ENCODE assay signal across 24 cellular contexts in genomic region chr4:183746305-183747229, GRCh38.
DNase-seq lines count a peak whose midpoint lies in the region; ATAC-seq and TF ChIP-seq lines count a peak whose summit lies in the region.
"Had no signal": no experiment of that assay in that cellular context is flagged by ENCODE, and none has a peak within 500 bp of the region (broad histone marks: within the 10 kb centered on the region; RNA-seq: fewer than 3 reads in every experiment).

No MANE protein-coding gene starts in this region.

- no peak overlapping the region for H3K9ac ChIP-seq in endodermal cell (ENCODE audit: extremely low read depth, low read length, poor library complexity, severe bottlenecking)

- H3K27me3 ChIP-seq in right atrium auricular region (no peaks in the 10 kb centered on the region), endodermal cell (ENCODE audit: control insufficient read depth, insufficient read depth, low read length, poor library complexity, severe bottlenecking) (no peaks in the 10 kb centered on the region), thyroid gland (no peaks in the 10 kb centered on the region)
- H3K27me3 ChIP-seq: cardiac muscle cell, neutrophil, Peyer's patch, upper lobe of left lung had no signal

- intact Hi-C loops in Right ventricle myocardium inferior (cut with DNase I) (no loop called here), mucosa of descending colon (cut with DNase I, micrococcal nuclease) (no loop called here), thyroid gland (cut with DNase I) (no loop called here), OCI-LY7 (cut with micrococcal nuclease; ENCODE audit: unreplicated experiment) (no loop called here)

- H3K27ac Mint-ChIP-seq in endodermal cell: no peak overlapping the region
- H3K27ac Mint-ChIP-seq: activated naive CD8-positive, alpha-beta T cell; immature natural killer cell; stimulated activated naive B cell treated with anti-CD40 and anti-IgM and Interleukin-4, amounts not matched to agents 10 μg/mL and 1 μg/mL and 100 μg/mL, for 72 hours had no signal

- WGBS in endodermal cell (ENCODE audit: insufficient coverage in 1 of 2, insufficient read length in 1 of 2), 2 experiments: 93 to 95% methylated on average over 30 to 48 of the region's 48 CpGs
- WGBS in thyroid gland, 2 donors: 54 to 79% methylated on average over 8 to 37 of the region's 48 CpGs

- no peaks in the 10 kb centered on the region for H3K79me2 ChIP-seq in OCI-LY7 (ENCODE audit: insufficient read depth, low read depth, low read length)

- no peak overlapping the region for H3K4me2 ChIP-seq in OCI-LY7 (ENCODE audit: low read length)

- no peak overlapping the region for H2AFZ ChIP-seq in OCI-LY7 (ENCODE audit: low read length)

- H3K36me3 Mint-ChIP-seq in endodermal cell (ENCODE audit: low read depth): no peaks in the 10 kb centered on the region
- H3K36me3 Mint-ChIP-seq: activated naive CD8-positive, alpha-beta T cell; immature natural killer cell; stimulated activated naive B cell treated with anti-CD40 and anti-IgM and Interleukin-4, amounts not matched to agents 10 μg/mL and 1 μg/mL and 100 μg/mL, for 72 hours had no signal

- H3K4me3 ChIP-seq in right atrium auricular region (no peak overlapping the region), endodermal cell (ENCODE audit: low read length) (no peak overlapping the region), mucosa of descending colon (no peak overlapping the region), thyroid gland (replicated peaks in 1 of 3) (no peak overlapping the region), OCI-LY7 (ENCODE audit: low read depth, low read length, poor library complexity, severe bottlenecking) (no peak overlapping the region), foreskin fibroblast (ENCODE audit: low read depth in 1 of 2, low read length in 2 of 2) (no peak overlapping the region)
- H3K4me3 ChIP-seq: cardiac muscle cell, K562, Peyer's patch, upper lobe of left lung had no signal

- no peak for TF ChIP-seq POLR2A in thyroid gland (IDR thresholded peaks at IDR 0.05)

- CTCF ChIA-PET in OCI-LY7 (lab: Charles Lee; ENCODE audit: unreplicated experiment): no interaction called here

- H3K9me3 Mint-ChIP-seq in endodermal cell: peaks cover 37% of the 10 kb centered on the region

- H3K27ac ChIP-seq in right atrium auricular region (no peak overlapping the region), endodermal cell (ENCODE audit: low read depth, low read length) (no peak overlapping the region), thyroid gland (peak overlapping the region in 2 of 3 donors; percentile 65 to 69), OCI-LY7 (ENCODE audit: low read depth, low read length, poor library complexity, severe bottlenecking) (no peak overlapping the region)
- H3K27ac ChIP-seq: 22Rv1, neutrophil, Peyer's patch, upper lobe of left lung had no signal

- no TSS peak for BruUV-seq in OCI-LY7 (replicated peaks; lab: Mats Ljungman, UMichigan)

- ATAC-seq in Right ventricle myocardium inferior (peak; percentile 68), mucosa of descending colon (peak; percentile 31)
- ATAC-seq: K562; stimulated activated naive B cell treated with anti-CD40 and anti-IgM and Interleukin-4, amounts not matched to agents 10 μg/mL and 1 μg/mL and 100 μg/mL, for 72 hours had no signal

- TF ChIP-seq CTCF in right atrium auricular region (IDR thresholded peaks at IDR 0.05) (no peak), endodermal cell (conservative IDR thresholded peaks at IDR 0.05) (no peak), mucosa of descending colon (IDR thresholded peaks at IDR 0.05) (no peak), thyroid gland (IDR thresholded peaks at IDR 0.05) (no peak), OCI-LY7 (conservative IDR thresholded peaks at IDR 0.05; ENCODE audit: low read length) (no peak), foreskin fibroblast (IDR thresholded peaks at IDR 0.05; ENCODE audit: low read depth, low read length) (no peak)

- H4K20me1 ChIP-seq in OCI-LY7 (ENCODE audit: insufficient read depth, low read length): no peaks in the 10 kb centered on the region

- H3K4me1 ChIP-seq in right atrium auricular region (no peaks in the 10 kb centered on the region), endodermal cell (ENCODE audit: control insufficient read depth, insufficient read depth, low read length) (no peaks in the 10 kb centered on the region), mucosa of descending colon (ENCODE audit: low read depth) (no peaks in the 10 kb centered on the region), thyroid gland (peaks cover 0 to 21% of the 10 kb centered on the region in 2 donors), OCI-LY7 (ENCODE audit: insufficient read depth, low read length, poor library complexity, severe bottlenecking) (no peaks in the 10 kb centered on the region)
- H3K4me1 ChIP-seq: Peyer's patch, upper lobe of left lung had no signal

- POLR2A ChIA-PET in OCI-LY7 (lab: Charles Lee): interaction anchor here (1.0 kb wide), 1 partner anchor 28 kb away, joined by 4 read pairs; no protein-coding TSS in a partner anchor

- H3K4me3 Mint-ChIP-seq in endodermal cell: no peak overlapping the region
- H3K4me3 Mint-ChIP-seq: activated naive CD8-positive, alpha-beta T cell; immature natural killer cell; stimulated activated naive B cell treated with anti-CD40 and anti-IgM and Interleukin-4, amounts not matched to agents 10 μg/mL and 1 μg/mL and 100 μg/mL, for 72 hours had no signal

- no peaks in the 10 kb centered on the region for H3K9me2 ChIP-seq in OCI-LY7 (ENCODE audit: insufficient read depth, low read length)

- H3K9me3 ChIP-seq in right atrium auricular region (no peaks in the 10 kb centered on the region), endodermal cell (ENCODE audit: control insufficient read depth, low read length) (no peaks in the 10 kb centered on the region), mucosa of descending colon (no peaks in the 10 kb centered on the region), thyroid gland (no peaks in the 10 kb centered on the region), OCI-LY7 (ENCODE audit: low read length) (no peaks in the 10 kb centered on the region)
- H3K9me3 ChIP-seq: neutrophil, upper lobe of left lung had no signal

- peaks cover 3% of the 10 kb centered on the region for H3K27me3 Mint-ChIP-seq in endodermal cell (ENCODE audit: insufficient read depth)

- no peaks in the 10 kb centered on the region for H3K4me1 Mint-ChIP-seq in endodermal cell
- H3K4me1 Mint-ChIP-seq: immature natural killer cell; stimulated activated naive B cell treated with anti-CD40 and anti-IgM and Interleukin-4, amounts not matched to agents 10 μg/mL and 1 μg/mL and 100 μg/mL, for 72 hours had no signal

- DNase-seq in Right ventricle myocardium inferior (ENCODE audit: missing footprints) (no peak), right atrium auricular region (ENCODE audit: low spot score) (no peak), endodermal cell (peak; percentile 37), mucosa of descending colon (no peak), thyroid gland (peak; percentile 71 to 91), OCI-LY7 (ENCODE audit: low spot score) (no peak), foreskin fibroblast (no peak)
- no peak for DNase-seq in stimulated activated CD4-positive, alpha-beta T cell treated with anti-CD3 and anti-CD28 coated beads, Interleukin-15, amount 100 ng/mL, for 24 hours
- DNase-seq: activated CD4-positive, alpha-beta T cell treated with anti-CD3 and anti-CD28 coated beads, Interleukin-2, amount 50 U/mL, for 4 hours; activated T-cell treated with anti-CD3 and anti-CD28 coated beads, Interleukin-2, amount 50 U/mL, for 1 hour; C1 segment of cervical spinal cord; effector CD4-positive, alpha-beta T cell; immature natural killer cell; NCI-H1092; NCI-H748 treated with DMSO at 0.1 percent for 48 hours; Peyer's patch; stimulated activated naive B cell treated with anti-CD40 and anti-IgM and Interleukin-4, amounts not matched to agents 10 μg/mL and 1 μg/mL and 100 μg/mL, for 72 hours; SW 1271 had no signal

- H3K36me3 ChIP-seq in right atrium auricular region (no peaks in the 10 kb centered on the region), endodermal cell (ENCODE audit: control insufficient read depth, insufficient read depth, low read length) (no peaks in the 10 kb centered on the region), mucosa of descending colon (ENCODE audit: low read depth) (no peaks in the 10 kb centered on the region), thyroid gland (no peaks in the 10 kb centered on the region), OCI-LY7 (ENCODE audit: insufficient read depth, low read length) (no peaks in the 10 kb centered on the region)
- H3K36me3 ChIP-seq: cardiac muscle cell, neutrophil, Peyer's patch, upper lobe of left lung had no signal

Comparison
In these comparisons a context has a peak if more than half of its experiments do, and no peak if none do; other contexts are left out.
1. DNase-seq: peak in endodermal cell (single experiment) and thyroid gland (2 of 2); none in Right ventricle myocardium inferior (single experiment), right atrium auricular region (single experiment), mucosa of descending colon (0 of 3), OCI-LY7 (single experiment), foreskin fibroblast (0 of 2) and stimulated activated CD4-positive, alpha-beta T cell treated with anti-CD3 and anti-CD28 coated beads, Interleukin-15, amount 100 ng/mL, for 24 hours (single experiment).
2. H3K27ac ChIP-seq: peak in thyroid gland (2 of 3); none in right atrium auricular region (0 of 2), endodermal cell (single experiment) and OCI-LY7 (single experiment).